ENCODE assay signal across 1 cellular context in genomic region chr6:155041781-155042279, GRCh38.
TF ChIP-seq lines count a peak whose summit lies in the region.

No MANE protein-coding gene starts in this region.

TF ChIP-seq in H1, 55 proteins besides CTCF, POLR2A, EP300 and RAD21 (continued from another document):
- no peak for TF ChIP-seq POU5F1 (IDR thresholded peaks at IDR 0.05; ENCODE audit: low read depth, low read length)
- no peak for TF ChIP-seq SIN3A (conservative IDR thresholded peaks at IDR 0.05 in 1 of 2, IDR thresholded peaks at IDR 0.05 in 1 of 2; ENCODE audit: low read depth in 1 of 2, low read length in 2 of 2)
- TF ChIP-seq ATF3 (IDR thresholded peaks at IDR 0.05; ENCODE audit: insufficient read depth, low read depth, low read length): no peak
- TF ChIP-seq SP4 (IDR thresholded peaks at IDR 0.05; ENCODE audit: low read length): no peak
- TF ChIP-seq RXRA (IDR thresholded peaks at IDR 0.05; ENCODE audit: insufficient read depth, low read depth, low read length): no peak
- TF ChIP-seq TAF7 (optimal IDR thresholded peaks at IDR 0.05; ENCODE audit: borderline replicate concordance, low read depth, low read length): no peak
- no peak for TF ChIP-seq CBX5 (IDR thresholded peaks at IDR 0.05; ENCODE audit: low read depth, low read length)
- no peak for TF ChIP-seq TAF1 (IDR thresholded peaks at IDR 0.05; ENCODE audit: low read depth, low read length)
- no peak for TF ChIP-seq HDAC2 (IDR thresholded peaks at IDR 0.05; ENCODE audit: borderline replicate concordance in 1 of 2, low read depth in 2 of 2, low read length in 2 of 2)
- TF ChIP-seq KDM5A (IDR thresholded peaks at IDR 0.05; ENCODE audit: low read length): no peak
- no peak for TF ChIP-seq USF2 (IDR thresholded peaks at IDR 0.05; ENCODE audit: low read length)
- TF ChIP-seq TCF12 (IDR thresholded peaks at IDR 0.05; ENCODE audit: low read depth, low read length): no peak
- TF ChIP-seq EZH2 (IDR thresholded peaks at IDR 0.05; ENCODE audit: low read depth, low read length, severe bottlenecking): no peak
- TF ChIP-seq SAP30 (IDR thresholded peaks at IDR 0.05; ENCODE audit: insufficient read depth, insufficient replicate concordance, low read length): no peak
- no peak for TF ChIP-seq CHD1 (IDR thresholded peaks at IDR 0.05; ENCODE audit: low read depth, low read length)
TF ChIP-seq in H1: peak in this region for 0.
